In the genomic region with DNA sequence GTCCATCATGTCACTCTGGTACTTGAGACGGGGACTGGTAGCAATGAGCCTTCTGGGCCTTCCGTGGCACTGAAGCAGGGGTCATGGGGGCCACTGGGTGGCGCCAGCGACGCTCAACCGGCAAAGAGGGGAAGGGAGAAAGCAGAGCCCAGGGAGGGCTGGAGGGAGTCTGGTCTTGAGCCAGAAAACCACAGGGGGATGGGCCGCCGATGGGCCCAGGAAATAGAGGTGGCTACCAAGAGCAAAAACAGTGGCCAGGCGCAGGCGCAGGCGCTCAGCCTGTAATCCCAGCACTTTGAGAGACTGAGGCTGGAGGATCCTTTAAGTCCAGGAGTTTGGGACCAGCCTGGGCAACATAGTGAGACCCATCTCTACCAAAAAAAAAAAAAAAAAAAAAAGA, we compare ENCODE assay signal across 9 cellular contexts. TPM values are rescaled to one million over a fixed set of nuclear protein-coding genes. Genes with fewer than 3 reads are reported as not detected.
A peak's percentile ranks its signal among the peaks of the same experiment; 100 is the strongest.
DNase-seq lines count a peak whose midpoint lies in the region; ATAC-seq, FAIRE-seq and TF ChIP-seq lines count a peak whose summit lies in the region.
"Had no signal": no experiment of that assay in that cellular context is flagged by ENCODE, and none has a peak within 500 bp of the region (broad histone marks: within the 10 kb centered on the region; RNA-seq: fewer than 3 reads in every experiment).

No MANE protein-coding gene starts in this region.

- no peak for FAIRE-seq in D721Med (lab: Jason Lieb, UNC)

- 45% methylated on average over 11 of the region's 11 CpGs for WGBS in esophagus muscularis mucosa

- ATAC-seq in GM21360 (IDR thresholded peaks at IDR 0.05; ENCODE audit: unreplicated experiment) = peak; percentile 64
- no peak for ATAC-seq in sciatic nerve

- H3K27ac ChIP-seq in esophagus muscularis mucosa (replicated peaks in 1 of 4) = no peak overlapping the region
- H3K27ac ChIP-seq: parathyroid adenoma had no signal

- no peaks in the 10 kb centered on the region for H3K36me3 ChIP-seq in esophagus muscularis mucosa

- TF ChIP-seq CTCF in D721Med (IDR thresholded peaks at IDR 0.05; ENCODE audit: insufficient read depth, missing control alignments) = peak; percentile 53
- peak in 2 of 3 experiments; percentile 15 to 42 for TF ChIP-seq CTCF in esophagus muscularis mucosa (IDR thresholded peaks at IDR 0.05)

- no peaks in the 10 kb centered on the region for H3K9me3 ChIP-seq in esophagus muscularis mucosa

- intact Hi-C loops in esophagus muscularis mucosa (cut with DNase I) = no loop called here
- intact Hi-C loops in posterior vena cava (cut with DNase I) = no loop called here
- intact Hi-C loops in sciatic nerve (cut with DNase I) = no loop called here

- DNase-seq in D721Med (ENCODE audit: insufficient read length, low spot score) = no peak
- peak; percentile 61 to 69 for DNase-seq in Kasumi-1 (lab: John Stamatoyannopoulos, UW)
- peak; percentile 37 for DNase-seq in activated CD4-positive, CD25-positive, alpha-beta regulatory T cell treated with anti-CD3 and anti-CD28 coated beads, Interleukin-2, amount 50 U/mL, for 72 hours
- DNase-seq in esophagus muscularis mucosa (ENCODE audit: extremely low spot score) = peak; percentile 75
- DNase-seq in retina = peak; percentile 25
- no peak for DNase-seq in posterior vena cava (ENCODE audit: low spot score)
- no peak for DNase-seq in sciatic nerve (ENCODE audit: low spot score)

- no peaks in the 10 kb centered on the region for H3K27me3 ChIP-seq in esophagus muscularis mucosa

- no peaks in the 10 kb centered on the region for H3K4me1 ChIP-seq in esophagus muscularis mucosa
- H3K4me1 ChIP-seq: parathyroid adenoma had no signal

- TF ChIP-seq POLR2A in esophagus muscularis mucosa (IDR thresholded peaks at IDR 0.05; ENCODE audit: low read depth) = no peak

- no peak for TF ChIP-seq EP300 in esophagus muscularis mucosa (IDR thresholded peaks at IDR 0.05)

- H3K4me3 ChIP-seq in esophagus muscularis mucosa = no peak overlapping the region

RNA-seq across cellular contexts. Expression of a gene that starts 21.8 kb away (rescaled TPM):
- 10 to 100 TPM; 13.0 to 15.4 (median 14.3) TPM for total RNA-seq in esophagus muscularis mucosa
- 10 to 100 TPM; 12.5 to 15.7 TPM for total RNA-seq in posterior vena cava
- total RNA-seq in sciatic nerve = 15.9 TPM

RNA-seq across cellular contexts. Expression of a gene that starts 22.2 kb away (rescaled TPM):
- total RNA-seq in esophagus muscularis mucosa = 10 to 100 TPM; 11.9 to 23.7 (median 15.0) TPM
- 1 to 10 TPM; 6.0 to 9.6 TPM for total RNA-seq in posterior vena cava
- total RNA-seq in sciatic nerve = 10.5 TPM

Comparison
In these comparisons a context has a peak if more than half of its experiments do, and no peak if none do; other contexts are left out.
1. DNase-seq: peak in Kasumi-1 (2 of 2), activated CD4-positive, CD25-positive, alpha-beta regulatory T cell treated with anti-CD3 and anti-CD28 coated beads, Interleukin-2, amount 50 U/mL, for 72 hours (single experiment), esophagus muscularis mucosa (single experiment) and retina (single experiment); none in D721Med (single experiment), posterior vena cava (single experiment) and sciatic nerve (single experiment).